1 cellular context compared by ENCODE assay signal in genomic region chr1:178575611-178576331, GRCh38.
TF ChIP-seq lines count a peak whose summit lies in the region.

No MANE protein-coding gene starts in this region.

TF ChIP-seq in H1, 55 proteins besides CTCF, POLR2A, EP300 and RAD21 (continued from another document):
- TF ChIP-seq HDAC2 (IDR thresholded peaks at IDR 0.05; ENCODE audit: borderline replicate concordance in 1 of 2, low read depth in 2 of 2, low read length in 2 of 2) (no peak), BCL11A (IDR thresholded peaks at IDR 0.05; ENCODE audit: low read depth in 2 of 2, low read length in 2 of 2) (no peak), CREB1 (IDR thresholded peaks at IDR 0.05) (peak; percentile 72; the same call in 1 of the 2 replicates)
